9 cellular contexts compared by ENCODE assay signal in the genomic region with DNA sequence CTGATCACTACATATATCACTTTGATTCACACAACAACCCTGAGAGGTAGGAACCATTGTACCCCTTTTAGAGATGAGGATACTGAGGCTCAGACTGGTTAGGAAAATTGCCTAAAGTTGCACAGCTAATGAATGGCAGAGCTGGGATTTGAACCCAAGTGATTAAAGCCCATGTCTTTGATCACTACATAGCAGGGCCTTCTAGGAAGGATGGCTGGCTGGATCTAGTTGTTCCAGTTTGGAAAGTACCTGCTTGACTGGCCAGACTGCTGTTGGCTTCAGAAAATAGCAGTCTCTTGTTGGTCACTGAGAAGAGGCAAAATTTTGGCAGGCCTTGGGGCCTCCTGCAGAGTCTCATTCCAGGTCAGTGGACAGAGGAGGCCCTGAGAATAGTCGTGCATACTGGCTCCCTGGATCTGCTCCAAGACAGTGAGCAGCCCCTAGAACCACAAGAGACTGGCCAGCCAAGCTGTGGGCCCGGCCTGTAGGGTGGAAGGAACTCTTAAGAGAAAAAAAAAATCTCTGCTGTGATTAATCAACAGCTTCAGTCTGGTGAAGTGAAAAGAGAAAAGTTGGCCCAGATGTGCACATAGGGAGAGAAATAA. TPM values are rescaled to one million over a fixed set of nuclear protein-coding genes. Genes with fewer than 3 reads are reported as not detected.
DNase-seq lines count a peak whose midpoint lies in the region; ATAC-seq and TF ChIP-seq lines count a peak whose summit lies in the region.
"Had no signal": no experiment of that assay in that cellular context is flagged by ENCODE, and none has a peak within 500 bp of the region (broad histone marks: within the 10 kb centered on the region; RNA-seq: fewer than 3 reads in every experiment).

No MANE protein-coding gene starts in this region.

- ATAC-seq in HG03175 (IDR thresholded peaks at IDR 0.05; ENCODE audit: unreplicated experiment): no peak
- no peak for ATAC-seq in HG02981 (IDR thresholded peaks at IDR 0.05; ENCODE audit: unreplicated experiment)

- no peaks in the 10 kb centered on the region for H3K9me3 Mint-ChIP-seq in mesothelial cell of epicardium

- peaks cover 18% of the 10 kb centered on the region for H3K4me1 ChIP-seq in BE2C

- H3K9me3 ChIP-seq in BE2C: no peaks in the 10 kb centered on the region

- H3K4me1 Mint-ChIP-seq in mesothelial cell of epicardium: peaks cover 43% of the 10 kb centered on the region

- TF ChIP-seq CTCF in epithelial cell of esophagus (IDR thresholded peaks at IDR 0.05; ENCODE audit: insufficient read depth, low read depth, low read length, missing control alignments) (no peak), mesothelial cell of epicardium (IDR thresholded peaks at IDR 0.05; ENCODE audit: unreplicated experiment) (no peak), BE2C (IDR thresholded peaks at IDR 0.05; ENCODE audit: low read depth, low read length) (no peak)

- peak overlapping the region; percentile 52 for H3K27ac Mint-ChIP-seq in mesothelial cell of epicardium

- no peak overlapping the region for H3K4me3 ChIP-seq in epithelial cell of esophagus (ENCODE audit: low read length)
- H3K4me3 ChIP-seq in BE2C (ENCODE audit: low read depth, low read length): no peak overlapping the region

- H3K4me3 Mint-ChIP-seq in mesothelial cell of epicardium: no peak overlapping the region

- H3K27me3 Mint-ChIP-seq in mesothelial cell of epicardium (ENCODE audit: low read depth): no peaks in the 10 kb centered on the region

- H3K27me3 ChIP-seq in BE2C: no peaks in the 10 kb centered on the region

- peaks cover 12% of the 10 kb centered on the region for H3K36me3 ChIP-seq in BE2C

- in situ Hi-C loops in ACHN (cut with HindIII; ENCODE audit: low pct_ligation_motif_present, low pct_unique_long_range_greater_than_20kb, low sequenced_read_pairs): no loop called here

- H3K36me3 Mint-ChIP-seq in mesothelial cell of epicardium: peaks cover 9% of the 10 kb centered on the region

- DNase-seq in ACHN: peak; percentile 90
- peak; percentile 99 for DNase-seq in M059J (ENCODE audit: low read depth)
- DNase-seq in epithelial cell of esophagus (ENCODE audit: low read depth): peak; percentile 67
- no peak for DNase-seq in mesothelial cell of epicardium (ENCODE audit: low spot score in 2 of 2, unreplicated experiment in 2 of 2)
- DNase-seq in NCI-H1694 treated with DMSO at 0.1 percent for 48 hours (lab: John Stamatoyannopoulos, UW): no peak
- DNase-seq in BE2C: no peak
- DNase-seq: activated gamma-delta T cell had no signal

RNA-seq across cellular contexts. Expression of gene PPARD, which starts 17.5 kb away (rescaled TPM):
- 12.5 and 22.7 TPM in 2 replicates for total RNA-seq in M059J (2014; rRNA removed; shearing (Covaris generic))
- total RNA-seq in mesothelial cell of epicardium: 19.5 to 21.7 TPM (median 20.8 TPM) in 3 replicates
- 30.0 TPM for polyA plus RNA-seq in BE2C (2012; ENCODE audit: insufficient read depth, insufficient read length, low read depth)

Comparison
In these comparisons a context has a peak if more than half of its experiments do, and no peak if none do; other contexts are left out.
1. DNase-seq: peak in ACHN (single experiment), M059J (single experiment) and epithelial cell of esophagus (single experiment); none in mesothelial cell of epicardium (0 of 2), NCI-H1694 treated with DMSO at 0.1 percent for 48 hours (single experiment) and BE2C (single experiment).